24 cellular contexts compared by ENCODE assay signal in genomic region chr6:155373276-155373675, GRCh38. TPM values are rescaled to one million over a fixed set of nuclear protein-coding genes. Genes with fewer than 3 reads are reported as not detected.
A peak's percentile ranks its signal among the peaks of the same experiment; 100 is the strongest.
DNase-seq lines count a peak whose midpoint lies in the region; ATAC-seq, FAIRE-seq and TF ChIP-seq lines count a peak whose summit lies in the region.
"Had no signal": no experiment of that assay in that cellular context is flagged by ENCODE, and none has a peak within 500 bp of the region (broad histone marks: within the 10 kb centered on the region; RNA-seq: fewer than 3 reads in every experiment).

No MANE protein-coding gene starts in this region.

- H3K4me1 Mint-ChIP-seq in astrocyte (ENCODE audit: low read depth, unreplicated experiment), result no peaks in the 10 kb centered on the region
- no peaks in the 10 kb centered on the region for H3K4me1 Mint-ChIP-seq in activated CD8-positive, alpha-beta T cell treated with anti-CD3 and anti-CD28 coated beads, Interleukin-2, amount 10 ng/mL, durations not matched to agents 7 days and 5 days (ENCODE audit: low read depth)
- H3K4me1 Mint-ChIP-seq: H9 had no signal

- H3K4me1 ChIP-seq in astrocyte (ENCODE audit: insufficient read depth, low read length) (peaks cover 15% of the 10 kb centered on the region), aorta (ENCODE audit: control insufficient read depth in 1 of 2, insufficient read depth in 2 of 2, low read length in 2 of 2) (peaks cover 0 to 2% of the 10 kb centered on the region in 2 donors)
- H3K4me1 ChIP-seq: BE2C had no signal

- DNase-seq in AG10803 (ENCODE audit: low read depth) (peak; percentile 62), HFF-Myc (ENCODE audit: extremely low read depth, low read depth) (peak; percentile 31), astrocyte (ENCODE audit: low read depth) (peak; percentile 20), foreskin fibroblast (peak; percentile 50 to 72), mucosa of gallbladder (ENCODE audit: low spot score) (no peak), aorta (no peak)
- DNase-seq in activated CD8-positive, alpha-beta T cell treated with anti-CD3 and anti-CD28 coated beads, Interleukin-2, amount 10 ng/mL, durations not matched to agents 7 days and 5 days, result no peak
- DNase-seq: BE2C, Calu3, DMS153, DND-41, H9, NCI-H1048, NCI-H1417, NCI-H1694, NCI-H2029 treated with DMSO at 0.1 percent for 48 hours, NCI-H446 treated with DMSO at 0.1 percent for 48 hours, NCI-H526, NCI-H82, PC-9, SHP77 had no signal

- no peak for FAIRE-seq in astrocyte (lab: Jason Lieb, UNC)
- FAIRE-seq: GM18507 had no signal

- no peak overlapping the region for H3K27ac Mint-ChIP-seq in astrocyte (ENCODE audit: unreplicated experiment)
- H3K27ac Mint-ChIP-seq in activated CD8-positive, alpha-beta T cell treated with anti-CD3 and anti-CD28 coated beads, Interleukin-2, amount 10 ng/mL, durations not matched to agents 7 days and 5 days, result no peak overlapping the region
- H3K27ac Mint-ChIP-seq: H9 had no signal

- TF ChIP-seq CTCF in AG10803 (conservative IDR thresholded peaks at IDR 0.05; ENCODE audit: low read length) (no peak), HFF-Myc (IDR thresholded peaks at IDR 0.05; ENCODE audit: low read depth, low read length, missing control alignments) (no peak), astrocyte (IDR thresholded peaks at IDR 0.05; ENCODE audit: insufficient read depth, low read depth, low read length) (no peak), foreskin fibroblast (IDR thresholded peaks at IDR 0.05; ENCODE audit: low read depth, low read length) (no peak)

- H3K9me3 Mint-ChIP-seq in astrocyte (ENCODE audit: unreplicated experiment), result no peaks in the 10 kb centered on the region
- H3K9me3 Mint-ChIP-seq in activated CD8-positive, alpha-beta T cell treated with anti-CD3 and anti-CD28 coated beads, Interleukin-2, amount 10 ng/mL, durations not matched to agents 7 days and 5 days (ENCODE audit: insufficient read depth), result no peaks in the 10 kb centered on the region
- H3K9me3 Mint-ChIP-seq: H9 had no signal

- H3K4me3 Mint-ChIP-seq in astrocyte (ENCODE audit: unreplicated experiment), result no peak overlapping the region
- H3K4me3 Mint-ChIP-seq in activated CD8-positive, alpha-beta T cell treated with anti-CD3 and anti-CD28 coated beads, Interleukin-2, amount 10 ng/mL, durations not matched to agents 7 days and 5 days, result no peak overlapping the region
- H3K4me3 Mint-ChIP-seq: H9 had no signal

- H3K9me3 ChIP-seq in astrocyte (ENCODE audit: insufficient read depth, low read depth, low read length), result no peaks in the 10 kb centered on the region
- H3K9me3 ChIP-seq in aorta (ENCODE audit: control insufficient read depth, low read length), result no peaks in the 10 kb centered on the region
- H3K9me3 ChIP-seq: BE2C had no signal

- CTCF ChIA-PET in activated CD8-positive, alpha-beta T cell treated with anti-CD3 and anti-CD28 coated beads, Interleukin-2, amount 10 ng/mL, durations not matched to agents 7 days and 5 days (lab: Charles Lee), result no interaction called here

- no peaks in the 10 kb centered on the region for H4K20me1 ChIP-seq in astrocyte (ENCODE audit: insufficient read depth, low read length)

- intact Hi-C loops in aorta (cut with DNase I), result no loop called here

- H2AFZ ChIP-seq in astrocyte (ENCODE audit: low read depth, low read length), result no peak overlapping the region
- H2AFZ ChIP-seq: PC-9 had no signal

- H3K36me3 ChIP-seq in astrocyte (ENCODE audit: insufficient read depth, low read length) (no peaks in the 10 kb centered on the region), aorta (ENCODE audit: control insufficient read depth in 1 of 2, insufficient read depth in 2 of 2, low read length in 1 of 2) (no peaks in the 10 kb centered on the region)
- H3K36me3 ChIP-seq: BE2C had no signal

- H3K27me3 ChIP-seq in astrocyte (ENCODE audit: insufficient read depth, low read length), result no peaks in the 10 kb centered on the region
- H3K27me3 ChIP-seq in aorta (ENCODE audit: control insufficient read depth in 1 of 2, insufficient read depth in 2 of 2, low read length in 1 of 2), result no peaks in the 10 kb centered on the region
- H3K27me3 ChIP-seq: BE2C had no signal

- ATAC-seq in activated CD8-positive, alpha-beta T cell treated with anti-CD3 and anti-CD28 coated beads, Interleukin-2, amount 10 ng/mL, durations not matched to agents 7 days and 5 days, result no peak
- no peak for ATAC-seq in aorta (ENCODE audit: low FRiP score)

- 85 to 96% methylated on average over 3 of the region's 3 CpGs for WGBS in aorta, 2 donors

- no peaks in the 10 kb centered on the region for H3K79me2 ChIP-seq in astrocyte (ENCODE audit: insufficient read depth, low read length)

- no peak overlapping the region for H3K9ac ChIP-seq in astrocyte (ENCODE audit: low read length)

- H3K27me3 Mint-ChIP-seq in astrocyte (ENCODE audit: low read depth, unreplicated experiment), result no peaks in the 10 kb centered on the region
- H3K27me3 Mint-ChIP-seq in activated CD8-positive, alpha-beta T cell treated with anti-CD3 and anti-CD28 coated beads, Interleukin-2, amount 10 ng/mL, durations not matched to agents 7 days and 5 days (ENCODE audit: low read depth), result peaks cover 2% of the 10 kb centered on the region

- no peak overlapping the region for H3K4me3 ChIP-seq in AG10803 (ENCODE audit: low read length)
- H3K4me3 ChIP-seq in HFF-Myc (replicated peaks; ENCODE audit: low read depth, low read length), result no peak overlapping the region
- no peak overlapping the region for H3K4me3 ChIP-seq in astrocyte (ENCODE audit: insufficient read depth, low read depth, low read length)
- H3K4me3 ChIP-seq in foreskin fibroblast (ENCODE audit: low read depth in 1 of 2, low read length in 2 of 2), result no peak overlapping the region
- no peak overlapping the region for H3K4me3 ChIP-seq in aorta (ENCODE audit: low read length in 2 of 2)
- H3K4me3 ChIP-seq: PC-9 had no signal

- no peaks in the 10 kb centered on the region for H3K36me3 Mint-ChIP-seq in astrocyte (ENCODE audit: low read depth, unreplicated experiment)
- H3K36me3 Mint-ChIP-seq in activated CD8-positive, alpha-beta T cell treated with anti-CD3 and anti-CD28 coated beads, Interleukin-2, amount 10 ng/mL, durations not matched to agents 7 days and 5 days (ENCODE audit: low read depth), result no peaks in the 10 kb centered on the region

- no peak overlapping the region for H3K4me2 ChIP-seq in astrocyte (ENCODE audit: low read length)
- H3K4me2 ChIP-seq: PC-9 had no signal

- POLR2A ChIA-PET in activated CD8-positive, alpha-beta T cell treated with anti-CD3 and anti-CD28 coated beads, Interleukin-2, amount 10 ng/mL, durations not matched to agents 7 days and 5 days (lab: Charles Lee), result interaction anchor here (1.1 kb wide), 1 partner anchor 13 kb away, joined by 3 read pairs; no protein-coding TSS in a partner anchor

- no peak overlapping the region for H3K27ac ChIP-seq in astrocyte (ENCODE audit: low read depth, low read length)
- no peak overlapping the region for H3K27ac ChIP-seq in aorta (ENCODE audit: low read depth in 1 of 2, low read length in 2 of 2)
- H3K27ac ChIP-seq: HL-60, PC-9, RWPE1 had no signal

RNA-seq across cellular contexts. Expression of gene TFB1M, which starts 59.0 kb away (rescaled TPM):
- total RNA-seq in astrocyte (24.1 and 26.2 TPM in 2 replicates), mucosa of gallbladder (17.6 TPM), aorta (10 to 100 TPM; 16.3 to 23.8 TPM)
- total RNA-seq in activated CD8-positive, alpha-beta T cell treated with anti-CD3 and anti-CD28 coated beads, Interleukin-2, amount 10 ng/mL, durations not matched to agents 7 days and 5 days, result 10 to 100 TPM; 34.9 to 35.1 TPM
- 10 to 100 TPM in 1 of 2 donors, 1 to 10 TPM in 1; 6.0 to 10.0 TPM for polyA plus RNA-seq in aorta

Comparison
In these comparisons a context has a peak if more than half of its experiments do, and no peak if none do; other contexts are left out.
1. DNase-seq: peak in AG10803 (single experiment), HFF-Myc (single experiment), astrocyte (single experiment) and foreskin fibroblast (2 of 2); none in mucosa of gallbladder (single experiment), activated CD8-positive, alpha-beta T cell treated with anti-CD3 and anti-CD28 coated beads, Interleukin-2, amount 10 ng/mL, durations not matched to agents 7 days and 5 days (single experiment) and aorta (0 of 2).